In the genomic region with DNA sequence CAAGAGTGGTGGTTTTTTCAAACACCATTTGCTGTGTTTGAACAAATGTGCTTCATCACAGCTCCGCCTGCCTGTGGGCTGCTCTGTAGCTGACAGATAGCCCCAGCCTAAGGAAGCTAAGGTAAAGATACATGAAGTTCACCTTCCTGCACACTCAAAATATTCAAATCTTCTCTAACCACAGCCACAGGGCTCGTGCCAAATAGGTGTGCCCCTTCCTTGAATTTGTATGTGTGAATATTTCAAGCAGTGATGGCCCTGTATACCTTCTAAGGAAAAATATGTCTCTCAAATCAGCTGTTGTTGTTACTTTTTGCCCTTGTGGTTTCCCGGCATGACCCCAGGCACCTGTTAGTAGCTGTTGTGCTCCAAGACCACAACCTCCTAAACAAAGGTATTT, we compare ENCODE assay signal across 10 cellular contexts.
DNase-seq lines count a peak whose midpoint lies in the region; ATAC-seq and TF ChIP-seq lines count a peak whose summit lies in the region.
"Had no signal": no experiment of that assay in that cellular context is flagged by ENCODE, and none has a peak within 500 bp of the region (broad histone marks: within the 10 kb centered on the region; RNA-seq: fewer than 3 reads in every experiment).

No MANE protein-coding gene starts in this region.

- H3K56ac ChIP-seq in H9 (ENCODE audit: insufficient read length, low read depth, low read length) = no peak overlapping the region

- H3K4me3 ChIP-seq in ACC112 (ENCODE audit: low read depth, low read length) = no peak overlapping the region
- H3K4me3 ChIP-seq in KMS-11 (IDR thresholded peaks at IDR 0.05; ENCODE audit: insufficient read depth, low read depth, low read length) = no peak overlapping the region

- H2AFZ ChIP-seq in ACC112 (ENCODE audit: low read length, unreplicated experiment) = no peak overlapping the region
- H2AFZ ChIP-seq in KMS-11 (ENCODE audit: low read depth) = peak overlapping the region; percentile 9; the same call in 1 of the 2 replicates
- no peak overlapping the region for H2AFZ ChIP-seq in H9 (ENCODE audit: low read length)

- H3K23me2 ChIP-seq in H9 (ENCODE audit: insufficient read length, low read depth, low read length, poor library complexity, severe bottlenecking) = no peaks in the 10 kb centered on the region

- no peak overlapping the region for H2BK15ac ChIP-seq in H9 (ENCODE audit: low read depth, low read length)

- H3K4me3 Mint-ChIP-seq in brain = no peak overlapping the region
- no peak overlapping the region for H3K4me3 Mint-ChIP-seq in H9

- no CpG with 5 or more reads among the region's 3 CpGs for WGBS in H9 (ENCODE audit: extremely low coverage, insufficient read length, low lambda C conversion rate)

- H2BK12ac ChIP-seq in H9 (ENCODE audit: insufficient read length, low read depth, low read length) = no peak overlapping the region

- peak overlapping the region; percentile 53 to 95 (median 87) for H3K27ac Mint-ChIP-seq in brain
- no peak overlapping the region for H3K27ac Mint-ChIP-seq in H9

- no peak overlapping the region for H3T11ph ChIP-seq in H9 (ENCODE audit: low read length)

- no peak overlapping the region for H2BK5ac ChIP-seq in H9 (ENCODE audit: insufficient read length, low read length)

- H3K9me3 Mint-ChIP-seq in brain = peaks cover 0 to 5% (median 0%) of the 10 kb centered on the region in 5 experiments
- H3K9me3 Mint-ChIP-seq in H9 = no peaks in the 10 kb centered on the region; a peak in 1 of 5 replicates

- H3K27me3 ChIP-seq in ACC112 (ENCODE audit: insufficient read depth, low read length) = no peaks in the 10 kb centered on the region
- H3K27me3 ChIP-seq in KMS-11 (ENCODE audit: insufficient read depth, low read depth) = no peaks in the 10 kb centered on the region
- H3K27me3 ChIP-seq in H9 (ENCODE audit: insufficient read depth, low read length) = no peaks in the 10 kb centered on the region

- H3K27ac ChIP-seq in ACC112 (ENCODE audit: low read depth, low read length) (peak overlapping the region; percentile 34; the same call in 1 of the 2 replicates), KMS-11 (no peak overlapping the region; the same call in 1 of the 2 replicates), H9 (ENCODE audit: insufficient read length, low read depth, low read length) (no peak overlapping the region)

- H3K36me3 Mint-ChIP-seq in brain = no peaks in the 10 kb centered on the region
- H3K36me3 Mint-ChIP-seq in H9 (ENCODE audit: insufficient read depth in 1 of 3, low read depth in 3 of 3) = peaks cover 0 to 10% (median 2%) of the 10 kb centered on the region in 3 experiments; a peak in 3 of 7 replicates

- no peak for DNase-seq in NCI-H146 (lab: John Stamatoyannopoulos, UW)
- no peak for DNase-seq in H9
- no peak for DNase-seq in left lobe of liver (ENCODE audit: low spot score)
- DNase-seq: COR-L47 had no signal

- no peaks in the 10 kb centered on the region for H3K79me2 ChIP-seq in ACC112 (ENCODE audit: control insufficient read depth, insufficient read depth, low read length, unreplicated experiment)
- H3K79me2 ChIP-seq in KMS-11 (ENCODE audit: insufficient read depth, low read depth) = no peaks in the 10 kb centered on the region
- no peaks in the 10 kb centered on the region for H3K79me2 ChIP-seq in H9 (ENCODE audit: insufficient read depth, low read length)

- H3K4me2 ChIP-seq in KMS-11 (peak overlapping the region; percentile 5; the same call in 1 of the 2 replicates), H9 (ENCODE audit: insufficient read depth, insufficient read length, low read length) (no peak overlapping the region)

- no peak overlapping the region for H3K14ac ChIP-seq in H9 (ENCODE audit: insufficient read depth, low read length)

- H3K36me3 ChIP-seq in ACC112 (ENCODE audit: insufficient read depth, low read length) (no peaks in the 10 kb centered on the region), KMS-11 (ENCODE audit: insufficient read depth) (no peaks in the 10 kb centered on the region)

- H3K4me1 ChIP-seq in ACC112 (ENCODE audit: control insufficient read depth, insufficient read depth, low read length, unreplicated experiment) (no peaks in the 10 kb centered on the region), KMS-11 (ENCODE audit: low read depth, poor library complexity, severe bottlenecking) (peaks cover 29% of the 10 kb centered on the region), H9 (ENCODE audit: insufficient read depth, low read length) (peaks cover 9% of the 10 kb centered on the region; the same call in 1 of the 2 replicates)

- TF ChIP-seq CTCF in KMS-11 (conservative IDR thresholded peaks at IDR 0.05; ENCODE audit: low read depth, low read length) = no peak
- no peak for TF ChIP-seq CTCF in brain (conservative IDR thresholded peaks at IDR 0.05)
- TF ChIP-seq CTCF in H9 (conservative IDR thresholded peaks at IDR 0.05) = no peak

- H3K9me3 ChIP-seq in H9 (ENCODE audit: control insufficient read depth, low read depth, low read length) = no peaks in the 10 kb centered on the region

- H2BK120ac ChIP-seq in H9 (ENCODE audit: low read depth, low read length, poor library complexity, severe bottlenecking) = no peak overlapping the region

- no peak overlapping the region for H4K5ac ChIP-seq in H9 (ENCODE audit: insufficient read length, low read depth, low read length)

- no peak overlapping the region for H4K8ac ChIP-seq in H9 (replicated peaks; ENCODE audit: insufficient read length, low read depth, low read length)

- H3K18ac ChIP-seq in H9 (ENCODE audit: insufficient read length, low read depth, low read length) = no peak overlapping the region

- H3K27me3 Mint-ChIP-seq in brain (no peaks in the 10 kb centered on the region), H9 (ENCODE audit: low read depth) (peaks cover 92% of the 10 kb centered on the region)

- H2AK5ac ChIP-seq in H9 (ENCODE audit: insufficient read length, low read length) = no peak overlapping the region

- H3K23ac ChIP-seq in H9 (ENCODE audit: insufficient read length, low read depth, low read length) = no peak overlapping the region

- H3K4me1 Mint-ChIP-seq in brain (peaks cover 64% of the 10 kb centered on the region), H9 (peaks cover 44 to 49% of the 10 kb centered on the region in 2 experiments)

- H3K79me1 ChIP-seq in H9 (ENCODE audit: insufficient read depth, low read depth, low read length, poor library complexity, severe bottlenecking) = no peaks in the 10 kb centered on the region

- H4K20me1 ChIP-seq in KMS-11 (ENCODE audit: insufficient read depth) (no peaks in the 10 kb centered on the region), H9 (ENCODE audit: control insufficient read depth, insufficient read depth, insufficient read length) (no peaks in the 10 kb centered on the region)

- ATAC-seq in GM18873 (IDR thresholded peaks at IDR 0.05; ENCODE audit: low FRiP score, unreplicated experiment) (peak; percentile 43), GM21360 (IDR thresholded peaks at IDR 0.05; ENCODE audit: unreplicated experiment) (no peak), left lobe of liver (no peak)
- ATAC-seq: HCT116 had no signal

- H3K9ac ChIP-seq in KMS-11 = no peak overlapping the region
- no peak overlapping the region for H3K9ac ChIP-seq in H9 (ENCODE audit: extremely low read depth, insufficient read length, low read length)

- H3K4ac ChIP-seq in H9 (ENCODE audit: low read depth, low read length) = no peak overlapping the region

- no peak overlapping the region for H4K91ac ChIP-seq in H9 (ENCODE audit: insufficient read length, low read depth, low read length)

- no peak overlapping the region for H2BK20ac ChIP-seq in H9 (ENCODE audit: low read depth, low read length, poor library complexity, severe bottlenecking)

Comparison
In these comparisons a context has a peak if more than half of its experiments do, and no peak if none do; other contexts are left out.
1. H3K27ac Mint-ChIP-seq: peak in brain (5 of 5); none in H9 (0 of 3).